39 cellular contexts compared by ENCODE assay signal in genomic region chr14:48113713-48114112, GRCh38.
"Had no signal": no experiment of that assay in that cellular context is flagged by ENCODE, and none has a peak within 500 bp of the region (broad histone marks: within the 10 kb centered on the region; RNA-seq: fewer than 3 reads in every experiment).

No MANE protein-coding gene starts in this region.

- H3K27ac ChIP-seq: adrenal gland, ascending aorta, body of pancreas, brain microvascular endothelial cell, breast epithelium, cardiac muscle cell had no signal

- H3K4me3 ChIP-seq: adrenal gland, ascending aorta, body of pancreas, breast epithelium, cardiac muscle cell had no signal

- H3K9me3 ChIP-seq: adrenal gland, ascending aorta, body of pancreas, breast epithelium had no signal

- H3K4me1 Mint-ChIP-seq: activated naive CD4-positive, alpha-beta T cell treated with anti-CD3 and anti-CD28 coated beads, Interleukin-2, amount 10 ng/mL, durations not matched to agents 7 days and 5 days; activated naive CD4-positive, alpha-beta T cell treated with anti-CD3 and anti-CD28 coated beads, Interleukin-2, amount 50 U/mL, for 24 hours; activated naive CD8-positive, alpha-beta T cell treated with anti-CD3 and anti-CD28 coated beads for 36 hours; activated naive CD8-positive, alpha-beta T cell treated with anti-CD3 and anti-CD28 coated beads, Interleukin-2, amount 10 ng/mL, durations not matched to agents 7 days and 5 days; activated naive CD8-positive, alpha-beta T cell treated with anti-CD3 and anti-CD28 coated beads, Interleukin-2, amount 50 U/mL, for 24 hours; activated T-helper 17 cell treated with anti-CD3 and anti-CD28 coated beads, Interleukin-2, amount 50 U/mL, for 72 hours; brain; central memory CD8-positive, alpha-beta T cell had no signal

- H3K27me3 Mint-ChIP-seq: activated naive CD4-positive, alpha-beta T cell treated with anti-CD3 and anti-CD28 coated beads, Interleukin-2, amount 10 ng/mL, durations not matched to agents 7 days and 5 days; activated naive CD4-positive, alpha-beta T cell treated with anti-CD3 and anti-CD28 coated beads, Interleukin-2, amount 50 U/mL, for 24 hours; activated naive CD8-positive, alpha-beta T cell; activated naive CD8-positive, alpha-beta T cell treated with anti-CD3 and anti-CD28 coated beads for 36 hours; activated naive CD8-positive, alpha-beta T cell treated with anti-CD3 and anti-CD28 coated beads, Interleukin-2, amount 10 ng/mL, durations not matched to agents 7 days and 5 days; activated naive CD8-positive, alpha-beta T cell treated with anti-CD3 and anti-CD28 coated beads, Interleukin-2, amount 50 U/mL, for 24 hours; activated T-cell treated with anti-CD3 and anti-CD28 coated beads, Interleukin-2, amount 50 U/mL, for 24 hours; activated T-helper 17 cell treated with anti-CD3 and anti-CD28 coated beads, Interleukin-2, amount 50 U/mL, for 72 hours; brain; central memory CD8-positive, alpha-beta T cell had no signal

- DNase-seq: activated effector memory CD4-positive, alpha-beta T cell treated with anti-CD3 and anti-CD28 coated beads, Interleukin-2, amount 50 U/mL, for 16 hours; activated effector memory CD4-positive, alpha-beta T cell treated with Interleukin-2 at 50 U/mL for 16 hours; activated gamma-delta T cell; activated gamma-delta T cell treated with Interleukin-2 at 50 U/mL for 16 hours; activated naive CD4-positive, alpha-beta T cell; activated naive CD4-positive, alpha-beta T cell treated with anti-CD3 and anti-CD28 coated beads for 36 hours; activated naive CD4-positive, alpha-beta T cell treated with anti-CD3 and anti-CD28 coated beads, Interleukin-2, amount 10 ng/mL, durations not matched to agents 7 days and 5 days; activated naive CD4-positive, alpha-beta T cell treated with anti-CD3 and anti-CD28 coated beads, Interleukin-2, amount 50 U/mL, for 16 hours; activated naive CD4-positive, alpha-beta T cell treated with Interleukin-2 at 50 U/mL for 16 hours; activated naive CD8-positive, alpha-beta T cell treated with anti-CD3 and anti-CD28 coated beads for 36 hours; activated naive CD8-positive, alpha-beta T cell treated with anti-CD3 and anti-CD28 coated beads, Interleukin-2, amount 10 ng/mL, durations not matched to agents 7 days and 5 days; activated naive CD8-positive, alpha-beta T cell treated with anti-CD3 and anti-CD28 coated beads, Interleukin-2, amount 50 U/mL, for 24 hours; activated T-cell treated with anti-CD3 and anti-CD28 coated beads, Interleukin-2, amount 50 U/mL, for 24 hours; activated T-cell treated with anti-CD3 and anti-CD28 coated beads, Interleukin-2, amount 50 U/mL, for 4 hours; activated T-cell treated with anti-CD3 and anti-CD28 coated beads, Interleukin-2, amount 50 U/mL, for 48 hours; activated T-cell treated with anti-CD3 and anti-CD28 coated beads, Interleukin-2, amount 50 U/mL, for 72 hours; adrenal gland; amniotic stem cell; amygdala; anterior cingulate cortex; aorta; body of pancreas; brain microvascular endothelial cell; caudate nucleus; central memory CD4-positive, alpha-beta T cell; cerebellar nuclear complex had no signal

- H3K4me3 Mint-ChIP-seq: activated naive CD4-positive, alpha-beta T cell treated with anti-CD3 and anti-CD28 coated beads for 36 hours; activated naive CD4-positive, alpha-beta T cell treated with anti-CD3 and anti-CD28 coated beads, Interleukin-2, amount 10 ng/mL, durations not matched to agents 7 days and 5 days; activated naive CD4-positive, alpha-beta T cell treated with anti-CD3 and anti-CD28 coated beads, Interleukin-2, amount 50 U/mL, for 24 hours; activated naive CD8-positive, alpha-beta T cell; activated naive CD8-positive, alpha-beta T cell treated with anti-CD3 and anti-CD28 coated beads for 36 hours; activated naive CD8-positive, alpha-beta T cell treated with anti-CD3 and anti-CD28 coated beads, Interleukin-2, amount 10 ng/mL, durations not matched to agents 7 days and 5 days; activated naive CD8-positive, alpha-beta T cell treated with anti-CD3 and anti-CD28 coated beads, Interleukin-2, amount 50 U/mL, for 24 hours; activated T-cell treated with anti-CD3 and anti-CD28 coated beads, Interleukin-2, amount 50 U/mL, for 24 hours; activated T-cell treated with anti-CD3 and anti-CD28 coated beads, Interleukin-2, amount 50 U/mL, for 4 hours; activated T-cell treated with anti-CD3 and anti-CD28 coated beads, Interleukin-2, amount 50 U/mL, for 72 hours; activated T-helper 1 cell treated with anti-CD3 and anti-CD28 coated beads, Interleukin-12 subunit alpha, Interleukin-12 subunit beta, Interleukin-2, Interleukin-4 antibody, amounts not matched to agents 30 ng/mL and 10 ng/mL and 1 ng/mL, durations not matched to agents 14 hours and 24 hours and 36 hours; activated T-helper 17 cell treated with anti-CD3 and anti-CD28 coated beads, Interleukin-2, amount 50 U/mL, for 72 hours; brain; central memory CD8-positive, alpha-beta T cell had no signal

- H3K36me3 Mint-ChIP-seq: activated naive CD4-positive, alpha-beta T cell treated with anti-CD3 and anti-CD28 coated beads, Interleukin-2, amount 10 ng/mL, durations not matched to agents 7 days and 5 days; activated naive CD4-positive, alpha-beta T cell treated with anti-CD3 and anti-CD28 coated beads, Interleukin-2, amount 50 U/mL, for 24 hours; activated naive CD4-positive, alpha-beta T cell treated with anti-CD3 and anti-CD28 coated beads, Interleukin-2, amount 50 U/mL, for 72 hours; activated naive CD8-positive, alpha-beta T cell; activated naive CD8-positive, alpha-beta T cell treated with anti-CD3 and anti-CD28 coated beads for 36 hours; activated naive CD8-positive, alpha-beta T cell treated with anti-CD3 and anti-CD28 coated beads, Interleukin-2, amount 10 ng/mL, durations not matched to agents 7 days and 5 days; brain had no signal

- H3K27ac Mint-ChIP-seq: activated naive CD4-positive, alpha-beta T cell treated with anti-CD3 and anti-CD28 coated beads for 36 hours; activated naive CD4-positive, alpha-beta T cell treated with anti-CD3 and anti-CD28 coated beads, Interleukin-2, amount 10 ng/mL, durations not matched to agents 7 days and 5 days; activated naive CD4-positive, alpha-beta T cell treated with anti-CD3 and anti-CD28 coated beads, Interleukin-2, amount 50 U/mL, for 24 hours; activated naive CD4-positive, alpha-beta T cell treated with anti-CD3 and anti-CD28 coated beads, Interleukin-2, amount 50 U/mL, for 72 hours; activated naive CD8-positive, alpha-beta T cell; activated naive CD8-positive, alpha-beta T cell treated with anti-CD3 and anti-CD28 coated beads for 36 hours; activated naive CD8-positive, alpha-beta T cell treated with anti-CD3 and anti-CD28 coated beads, Interleukin-2, amount 10 ng/mL, durations not matched to agents 7 days and 5 days; activated naive CD8-positive, alpha-beta T cell treated with anti-CD3 and anti-CD28 coated beads, Interleukin-2, amount 50 U/mL, for 24 hours; activated T-cell treated with anti-CD3 and anti-CD28 coated beads, Interleukin-2, amount 50 U/mL, for 24 hours; activated T-cell treated with anti-CD3 and anti-CD28 coated beads, Interleukin-2, amount 50 U/mL, for 72 hours; activated T-helper 1 cell treated with anti-CD3 and anti-CD28 coated beads, Interleukin-12 subunit alpha, Interleukin-12 subunit beta, Interleukin-2, Interleukin-4 antibody, amounts not matched to agents 30 ng/mL and 10 ng/mL and 1 ng/mL, durations not matched to agents 14 hours and 24 hours and 36 hours; activated T-helper 17 cell treated with anti-CD3 and anti-CD28 coated beads, Interleukin-2, amount 50 U/mL, for 72 hours; activated T-helper 2 cell treated with anti-CD3 and anti-CD28 coated beads, Interferon-gamma antibody, Interleukin-2, Interleukin-4, amounts not matched to agents 10 μg/mL and 5 μg/mL and 100 μg/mL, durations not matched to agents 14 hours and 24 hours and 36 hours; brain had no signal

- H3K36me3 ChIP-seq: adrenal gland, ascending aorta, brain microvascular endothelial cell, breast epithelium, cardiac muscle cell had no signal

- H3K9me3 Mint-ChIP-seq: activated naive CD4-positive, alpha-beta T cell treated with anti-CD3 and anti-CD28 coated beads, Interleukin-2, amount 50 U/mL, for 24 hours; activated naive CD8-positive, alpha-beta T cell treated with anti-CD3 and anti-CD28 coated beads for 36 hours; activated naive CD8-positive, alpha-beta T cell treated with anti-CD3 and anti-CD28 coated beads, Interleukin-2, amount 10 ng/mL, durations not matched to agents 7 days and 5 days; activated naive CD8-positive, alpha-beta T cell treated with anti-CD3 and anti-CD28 coated beads, Interleukin-2, amount 50 U/mL, for 24 hours; activated T-cell treated with anti-CD3 and anti-CD28 coated beads, Interleukin-2, amount 50 U/mL, for 24 hours; brain had no signal

- FAIRE-seq: astrocyte, bronchial epithelial cell had no signal

- H3K27me3 ChIP-seq: adrenal gland, ascending aorta, body of pancreas, brain microvascular endothelial cell, breast epithelium, cardiac muscle cell had no signal

- H3K4me1 ChIP-seq: adrenal gland, ascending aorta, body of pancreas, breast epithelium had no signal

- ATAC-seq: activated naive CD4-positive, alpha-beta T cell treated with anti-CD3 and anti-CD28 coated beads, Interleukin-2, amount 50 U/mL, for 72 hours; activated naive CD8-positive, alpha-beta T cell treated with anti-CD3 and anti-CD28 coated beads, Interleukin-2, amount 50 U/mL, for 24 hours; activated T-cell treated with anti-CD3 and anti-CD28 coated beads, Interleukin-2, amount 50 U/mL, for 4 hours; activated T-cell treated with anti-CD3 and anti-CD28 coated beads, Interleukin-2, amount 50 U/mL, for 72 hours; activated T-helper 17 cell treated with anti-CD3 and anti-CD28 coated beads, Interleukin-2, amount 50 U/mL, for 72 hours; body of pancreas had no signal
